Comparison of ENCODE assay signal across 8 cellular contexts in the genomic region with DNA sequence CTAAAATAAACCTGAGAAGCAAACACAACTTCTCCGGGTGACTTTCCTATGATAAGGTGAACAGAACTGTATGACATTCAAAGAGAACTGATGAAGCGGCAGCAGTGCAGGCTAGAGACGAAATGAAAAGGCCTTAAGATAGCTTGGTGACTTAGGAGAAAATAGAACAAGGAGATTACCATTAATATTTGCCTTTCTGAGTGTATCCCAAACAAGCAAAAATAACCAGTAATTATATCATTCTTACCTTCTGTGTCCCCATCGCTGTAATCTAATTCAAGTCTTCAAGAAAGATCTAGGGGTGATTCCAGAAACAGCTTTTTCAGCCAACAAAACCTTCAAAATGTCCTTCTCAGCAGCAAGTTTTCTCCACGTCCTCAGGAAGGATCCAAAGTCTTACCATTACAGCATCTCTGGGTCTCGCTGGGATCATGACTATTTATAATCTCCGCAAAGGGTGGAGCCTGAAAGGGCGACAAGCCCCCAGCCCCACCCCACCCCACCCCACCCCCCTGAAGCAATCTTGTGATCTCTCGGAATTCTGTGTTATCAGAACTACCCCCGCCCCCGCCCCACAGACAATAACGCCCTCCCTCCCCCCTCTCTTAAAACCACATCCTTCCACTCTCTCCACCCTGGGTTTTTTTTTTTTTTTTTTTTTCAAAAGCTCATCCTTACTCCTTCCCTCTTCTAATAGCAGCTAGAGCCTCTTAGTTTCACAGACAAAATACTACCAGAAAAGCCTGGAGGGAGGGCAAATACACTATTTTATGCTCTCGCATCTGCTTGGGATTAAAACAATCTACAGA. TPM values are rescaled to one million over a fixed set of nuclear protein-coding genes. Genes with fewer than 3 reads are reported as not detected.
A peak's percentile ranks its signal among the peaks of the same experiment; 100 is the strongest.
DNase-seq lines count a peak whose midpoint lies in the region; ATAC-seq and TF ChIP-seq lines count a peak whose summit lies in the region.

A gene (minus strand): TSS at position 415 of the 809 bp plus-strand sequence. CDS start 153 bp downstream, at position 262.

- no peaks in the 10 kb centered on the region for H3K27me3 Mint-ChIP-seq in activated T-helper 2 cell treated with anti-CD3 and anti-CD28 coated beads, Interferon-gamma antibody, Interleukin-2, Interleukin-4, amounts not matched to agents 10 μg/mL and 5 μg/mL and 100 μg/mL, durations not matched to agents 14 hours and 24 hours and 36 hours (ENCODE audit: low read depth)
- no peaks in the 10 kb centered on the region for H3K27me3 Mint-ChIP-seq in natural killer cell (ENCODE audit: low read depth in 2 of 2)

- DNase-seq in RWPE2 (ENCODE audit: low spot score) (no peak), fibroblast of the conjunctiva (ENCODE audit: low read depth) (peak; percentile 90), natural killer cell (peak; percentile 55)
- peak; percentile 85 for DNase-seq in activated T-helper 2 cell treated with anti-CD3 and anti-CD28 coated beads, Interferon-gamma antibody, Interleukin-2, Interleukin-4, amounts not matched to agents 10 μg/mL and 5 μg/mL and 100 μg/mL, durations not matched to agents 14 hours and 24 hours and 36 hours (ENCODE audit: low spot score)
- DNase-seq in stimulated activated naive CD8-positive, alpha-beta T cell treated with anti-CD3 and anti-CD28 coated beads, Interleukin-15, Interleukin-2, amounts not matched to agents 100 U/mL and 50 U/mL, for 24 hours = peak; percentile 72

- H3K36me3 Mint-ChIP-seq in activated T-helper 2 cell treated with anti-CD3 and anti-CD28 coated beads, Interferon-gamma antibody, Interleukin-2, Interleukin-4, amounts not matched to agents 10 μg/mL and 5 μg/mL and 100 μg/mL, durations not matched to agents 14 hours and 24 hours and 36 hours (ENCODE audit: low read depth) = no peaks in the 10 kb centered on the region
- H3K36me3 Mint-ChIP-seq in natural killer cell = no peaks in the 10 kb centered on the region

- peaks cover 14% of the 10 kb centered on the region for H3K4me1 Mint-ChIP-seq in activated T-helper 2 cell treated with anti-CD3 and anti-CD28 coated beads, Interferon-gamma antibody, Interleukin-2, Interleukin-4, amounts not matched to agents 10 μg/mL and 5 μg/mL and 100 μg/mL, durations not matched to agents 14 hours and 24 hours and 36 hours (ENCODE audit: low read depth)
- peaks cover 15 to 16% of the 10 kb centered on the region in 2 donors for H3K4me1 Mint-ChIP-seq in natural killer cell

- TF ChIP-seq CTCF in RWPE2 (IDR thresholded peaks at IDR 0.05; ENCODE audit: poor library complexity, severe bottlenecking) = no peak
- TF ChIP-seq CTCF in natural killer cell (IDR thresholded peaks at IDR 0.05) = no peak

- no peak within 1 kb of the TSS for H3K27ac Mint-ChIP-seq in activated T-helper 2 cell treated with anti-CD3 and anti-CD28 coated beads, Interferon-gamma antibody, Interleukin-2, Interleukin-4, amounts not matched to agents 10 μg/mL and 5 μg/mL and 100 μg/mL, durations not matched to agents 14 hours and 24 hours and 36 hours
- H3K27ac Mint-ChIP-seq in natural killer cell = no peak within 1 kb of the TSS

- ATAC-seq in HG02798 (IDR thresholded peaks at IDR 0.05; ENCODE audit: poor library complexity, unreplicated experiment) (peak; percentile 38), RWPE2 (ENCODE audit: low read depth) (peak; percentile 62), natural killer cell (peak; percentile 62 to 79 (median 72)), GM21390 (IDR thresholded peaks at IDR 0.05; ENCODE audit: unreplicated experiment) (no peak)
- ATAC-seq in stimulated activated naive CD8-positive, alpha-beta T cell treated with anti-CD3 and anti-CD28 coated beads, Interleukin-15, Interleukin-2, amounts not matched to agents 100 U/mL and 50 U/mL, for 24 hours = peak; percentile 67

- no peaks in the 10 kb centered on the region for H3K27me3 ChIP-seq in RWPE2 (ENCODE audit: insufficient read depth, poor library complexity, severe bottlenecking)

- H3K4me1 ChIP-seq in ES-I3 (ENCODE audit: insufficient read depth, low read length) = peaks cover 11% of the 10 kb centered on the region
- no peaks in the 10 kb centered on the region for H3K4me1 ChIP-seq in RWPE2 (ENCODE audit: insufficient read depth, poor library complexity, severe bottlenecking)

- no peaks in the 10 kb centered on the region for H3K9me3 Mint-ChIP-seq in activated T-helper 2 cell treated with anti-CD3 and anti-CD28 coated beads, Interferon-gamma antibody, Interleukin-2, Interleukin-4, amounts not matched to agents 10 μg/mL and 5 μg/mL and 100 μg/mL, durations not matched to agents 14 hours and 24 hours and 36 hours
- no peaks in the 10 kb centered on the region for H3K9me3 Mint-ChIP-seq in natural killer cell

- H3K9me3 ChIP-seq in ES-I3 (ENCODE audit: control insufficient read depth, insufficient read depth, low read length) (no peaks in the 10 kb centered on the region), RWPE2 (ENCODE audit: severe bottlenecking) (no peaks in the 10 kb centered on the region)

- H3K27ac ChIP-seq in RWPE2 (ENCODE audit: poor library complexity, severe bottlenecking) = no peak within 1 kb of the TSS

- intact Hi-C loops in activated T-helper 2 cell treated with anti-CD3 and anti-CD28 coated beads, Interferon-gamma antibody, Interleukin-2, Interleukin-4, amounts not matched to agents 10 μg/mL and 5 μg/mL and 100 μg/mL, durations not matched to agents 14 hours and 24 hours and 36 hours (cut with micrococcal nuclease) = loop anchor here (1.0 to 5.0 kb wide), 2 partner anchors 24 to 146 kb away; a partner anchor contains a TSS
- intact Hi-C loops in natural killer cell (cut with micrococcal nuclease) = loop anchor here (1.0 kb wide), 2 partner anchors 24 to 91 kb away; no protein-coding TSS in a partner anchor

- H3K9ac ChIP-seq in ES-I3 (ENCODE audit: low read depth, low read length) = peak within 1 kb of the TSS; percentile 88

- peak within 1 kb of the TSS; percentile 34 for H3K4me3 ChIP-seq in RWPE2 (ENCODE audit: severe bottlenecking)

- peaks cover 35% of the 10 kb centered on the region for H3K36me3 ChIP-seq in ES-I3 (ENCODE audit: insufficient read depth, low read length)
- H3K36me3 ChIP-seq in RWPE2 (ENCODE audit: low read depth) = peaks cover 12% of the 10 kb centered on the region; the same call in 1 of the 2 replicates

- no peak within 1 kb of the TSS for H3K4me3 Mint-ChIP-seq in activated T-helper 2 cell treated with anti-CD3 and anti-CD28 coated beads, Interferon-gamma antibody, Interleukin-2, Interleukin-4, amounts not matched to agents 10 μg/mL and 5 μg/mL and 100 μg/mL, durations not matched to agents 14 hours and 24 hours and 36 hours (ENCODE audit: low read depth)
- H3K4me3 Mint-ChIP-seq in natural killer cell = no peak within 1 kb of the TSS

RNA-seq across cellular contexts. Expression of the gene that starts here (rescaled TPM):
- total RNA-seq in activated T-helper 2 cell treated with anti-CD3 and anti-CD28 coated beads, Interferon-gamma antibody, Interleukin-2, Interleukin-4, amounts not matched to agents 10 μg/mL and 5 μg/mL and 100 μg/mL, durations not matched to agents 14 hours and 24 hours and 36 hours = 456 and 474 TPM in 2 replicates
- total RNA-seq in natural killer cell = 100 to 1,000 TPM; 406 to 534 (median 427) TPM
